In the genomic region with DNA sequence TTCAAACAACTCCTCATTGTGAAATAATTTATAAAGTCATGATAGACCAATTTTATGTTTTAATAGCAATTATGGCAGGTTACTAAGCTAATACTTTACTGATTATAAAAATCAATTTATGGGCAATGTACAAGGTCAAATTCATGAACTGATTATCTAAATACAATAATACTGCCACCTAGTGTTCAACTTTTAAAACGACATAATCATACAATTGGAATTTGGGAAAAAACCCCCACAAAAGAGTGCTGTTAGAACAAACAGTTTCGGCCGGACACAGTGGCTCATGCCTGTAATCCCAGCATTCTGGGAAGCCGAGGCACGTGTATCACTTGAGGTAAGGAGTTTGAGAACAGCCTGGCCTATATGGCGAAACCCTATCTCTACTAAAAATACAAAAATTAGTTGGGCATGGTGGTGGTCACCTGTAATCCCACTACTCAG, we compare ENCODE assay signal across 8 cellular contexts.
DNase-seq lines count a peak whose midpoint lies in the region; ATAC-seq lines count a peak whose summit lies in the region.

No MANE protein-coding gene starts in this region.

- H3K36me3 Mint-ChIP-seq in activated T-cell treated with anti-CD3 and anti-CD28 coated beads, Interleukin-2, amount 50 U/mL, for 24 hours (ENCODE audit: low read depth) = peaks cover 59% of the 10 kb centered on the region
- peaks cover 11% of the 10 kb centered on the region for H3K36me3 Mint-ChIP-seq in memory B cell
- H3K36me3 Mint-ChIP-seq in stimulated activated naive B cell treated with anti-CD40 and anti-IgM and Interleukin-4, amounts not matched to agents 10 μg/mL and 1 μg/mL and 100 μg/mL, for 72 hours = peaks cover 3 to 15% of the 10 kb centered on the region in 2 donors

- peaks cover 60% of the 10 kb centered on the region for H3K4me1 Mint-ChIP-seq in activated T-cell treated with anti-CD3 and anti-CD28 coated beads, Interleukin-2, amount 50 U/mL, for 24 hours (ENCODE audit: low read depth)
- H3K4me1 Mint-ChIP-seq in memory B cell = peaks cover 22% of the 10 kb centered on the region
- H3K4me1 Mint-ChIP-seq in stimulated activated naive B cell treated with anti-CD40 and anti-IgM and Interleukin-4, amounts not matched to agents 10 μg/mL and 1 μg/mL and 100 μg/mL, for 72 hours = peaks cover 11 to 35% of the 10 kb centered on the region in 2 donors

- ATAC-seq in memory B cell (ENCODE audit: low read depth) (peak; percentile 43), GM21825 (IDR thresholded peaks at IDR 0.05; ENCODE audit: unreplicated experiment) (no peak)
- no peak for ATAC-seq in stimulated activated naive B cell treated with anti-CD40 and anti-IgM and Interleukin-4, amounts not matched to agents 10 μg/mL and 1 μg/mL and 100 μg/mL, for 72 hours (replicated peaks)

- DNase-seq in activated T-cell treated with anti-CD3 and anti-CD28 coated beads, Interleukin-2, amount 50 U/mL, for 24 hours = peak; percentile 39
- DNase-seq in activated T-cell treated with anti-CD3 and anti-CD28 coated beads for 4 hours = no peak
- peak; percentile 30 for DNase-seq in NCI-H2196 (lab: John Stamatoyannopoulos, UW; ENCODE audit: unreplicated experiment)
- DNase-seq in cerebellar cortex (ENCODE audit: low spot score) = peak; percentile 50
- no peak for DNase-seq in memory B cell (ENCODE audit: low spot score in 2 of 2)
- no peak for DNase-seq in UCSD-AML1 (lab: John Stamatoyannopoulos, UW; ENCODE audit: unreplicated experiment)
- no peak for DNase-seq in stimulated activated naive B cell treated with anti-CD40 and anti-IgM and Interleukin-4, amounts not matched to agents 10 μg/mL and 1 μg/mL and 100 μg/mL, for 72 hours

- H3K27ac Mint-ChIP-seq in activated T-cell treated with anti-CD3 and anti-CD28 coated beads, Interleukin-2, amount 50 U/mL, for 24 hours = peak overlapping the region; percentile 44
- H3K27ac Mint-ChIP-seq in memory B cell = no peak overlapping the region
- no peak overlapping the region for H3K27ac Mint-ChIP-seq in stimulated activated naive B cell treated with anti-CD40 and anti-IgM and Interleukin-4, amounts not matched to agents 10 μg/mL and 1 μg/mL and 100 μg/mL, for 72 hours

- H3K9me3 Mint-ChIP-seq in activated T-cell treated with anti-CD3 and anti-CD28 coated beads, Interleukin-2, amount 50 U/mL, for 24 hours = no peaks in the 10 kb centered on the region
- H3K9me3 Mint-ChIP-seq in memory B cell = no peaks in the 10 kb centered on the region
- no peaks in the 10 kb centered on the region for H3K9me3 Mint-ChIP-seq in stimulated activated naive B cell treated with anti-CD40 and anti-IgM and Interleukin-4, amounts not matched to agents 10 μg/mL and 1 μg/mL and 100 μg/mL, for 72 hours

- no peak overlapping the region for H3K4me3 Mint-ChIP-seq in activated T-cell treated with anti-CD3 and anti-CD28 coated beads, Interleukin-2, amount 50 U/mL, for 24 hours
- H3K4me3 Mint-ChIP-seq in memory B cell = no peak overlapping the region
- no peak overlapping the region for H3K4me3 Mint-ChIP-seq in stimulated activated naive B cell treated with anti-CD40 and anti-IgM and Interleukin-4, amounts not matched to agents 10 μg/mL and 1 μg/mL and 100 μg/mL, for 72 hours

- no peaks in the 10 kb centered on the region for H3K27me3 Mint-ChIP-seq in activated T-cell treated with anti-CD3 and anti-CD28 coated beads, Interleukin-2, amount 50 U/mL, for 24 hours
- H3K27me3 Mint-ChIP-seq in memory B cell = no peaks in the 10 kb centered on the region
- H3K27me3 Mint-ChIP-seq in stimulated activated naive B cell treated with anti-CD40 and anti-IgM and Interleukin-4, amounts not matched to agents 10 μg/mL and 1 μg/mL and 100 μg/mL, for 72 hours = no peaks in the 10 kb centered on the region

Comparison
In these comparisons a context has a peak if more than half of its experiments do, and no peak if none do; other contexts are left out.
1. DNase-seq: peak in activated T-cell treated with anti-CD3 and anti-CD28 coated beads, Interleukin-2, amount 50 U/mL, for 24 hours (single experiment), NCI-H2196 (single experiment) and cerebellar cortex (single experiment); none in activated T-cell treated with anti-CD3 and anti-CD28 coated beads for 4 hours (single experiment), memory B cell (0 of 2), UCSD-AML1 (single experiment) and stimulated activated naive B cell treated with anti-CD40 and anti-IgM and Interleukin-4, amounts not matched to agents 10 μg/mL and 1 μg/mL and 100 μg/mL, for 72 hours (single experiment).